Comparison of ENCODE assay signal across 35 cellular contexts in the genomic region with DNA sequence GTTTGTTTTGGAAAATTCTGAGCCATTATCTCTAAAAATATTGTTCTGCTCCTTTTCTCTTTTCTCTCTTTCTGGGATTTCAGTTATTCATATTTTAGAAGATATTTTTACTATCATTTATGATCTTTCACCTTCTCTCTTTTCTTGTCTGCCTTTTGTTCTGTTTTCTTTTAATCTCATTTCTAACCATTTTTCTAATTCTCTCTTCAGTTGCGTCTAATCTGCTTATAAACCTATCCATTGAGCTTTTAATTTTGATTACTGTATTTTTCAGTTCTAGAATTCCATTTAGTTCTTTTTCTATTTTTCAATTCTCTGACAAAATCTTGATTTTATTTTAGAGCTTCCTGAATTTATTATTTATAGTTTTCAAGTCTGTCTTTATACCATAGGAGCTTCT. TPM values are rescaled to one million over a fixed set of nuclear protein-coding genes. Genes with fewer than 3 reads are reported as not detected.
"Had no signal": no experiment of that assay in that cellular context is flagged by ENCODE, and none has a peak within 500 bp of the region (broad histone marks: within the 10 kb centered on the region; RNA-seq: fewer than 3 reads in every experiment).

No MANE protein-coding gene starts in this region.

- H3K4me2 ChIP-seq: KMS-11 had no signal

- DNase-seq: Karpas-422, Kasumi-1, KG1, MG63, MM.1S, MV-4-11, NCI-H1048, NCI-H1092, NCI-H1092 treated with DMSO at 0.1 percent for 48 hours, NCI-H1105, NCI-H1417, NCI-H1417 treated with DMSO at 0.1 percent for 48 hours, NCI-H1436, NCI-H1436 treated with DMSO at 0.1 percent for 48 hours, NCI-H146, NCI-H1694, NCI-H1694 treated with DMSO at 0.1 percent for 48 hours, NCI-H187, NCI-H187 treated with DMSO at 0.1 percent for 48 hours, NCI-H1930, NCI-H2029, NCI-H2029 treated with DMSO at 0.1 percent for 48 hours, NCI-H2081, NCI-H2081 treated with DMSO at 0.1 percent for 48 hours, NCI-H2107, NCI-H2171, NCI-H2171 treated with DMSO at 0.1 percent for 48 hours, NCI-H2227 treated with DMSO at 0.1 percent for 48 hours, NCI-H226, NCI-H345, NCI-H446, NCI-H446 treated with DMSO at 0.1 percent for 48 hours, NCI-H510A had no signal

- H3K4me3 ChIP-seq: MG63 had no signal

- H3K36me3 ChIP-seq: MG63 had no signal

- H3K27ac ChIP-seq: KMS-11 had no signal

- H3K9ac ChIP-seq: KMS-11 had no signal

- H3K27me3 ChIP-seq: MG63 had no signal

RNA-seq across cellular contexts. Expression of a gene that starts 42.2 kb away (rescaled TPM):
- total RNA-seq: MCF 10A had no signal
